In the genomic region with DNA sequence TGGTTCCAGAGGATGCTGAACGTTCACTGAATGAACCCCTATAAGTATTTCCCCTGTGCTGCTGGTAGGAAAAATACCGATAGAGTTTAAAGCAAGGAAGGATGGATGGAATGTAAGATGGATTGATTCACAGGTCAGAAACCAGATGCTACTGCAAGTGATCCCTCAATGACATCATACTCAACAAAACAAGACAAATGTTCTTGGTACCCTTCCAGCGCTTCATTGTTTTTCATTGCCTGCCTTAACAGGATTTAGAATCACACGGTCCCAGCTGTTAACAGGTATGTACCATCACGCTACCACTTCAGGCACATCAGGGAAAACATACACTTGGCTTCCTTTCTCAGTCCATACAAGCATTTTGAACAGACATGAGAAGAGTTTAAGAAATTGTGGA, we compare ENCODE assay signal across 25 cellular contexts.
DNase-seq lines count a peak whose midpoint lies in the region; ATAC-seq, FAIRE-seq and TF ChIP-seq lines count a peak whose summit lies in the region.
"Had no signal": no experiment of that assay in that cellular context is flagged by ENCODE, and none has a peak within 500 bp of the region (broad histone marks: within the 10 kb centered on the region; RNA-seq: fewer than 3 reads in every experiment).

No MANE protein-coding gene starts in this region.

- no peaks in the 10 kb centered on the region for H3K4me1 ChIP-seq in transverse colon
- H3K4me1 ChIP-seq: ascending aorta, suprapubic skin had no signal

- in situ Hi-C loops in transverse colon (cut with MboI; ENCODE audit: low pct_ligation_motif_present in 1 of 4, low pct_unique_long_range_greater_than_20kb in 1 of 4, low sequenced_read_pairs in 3 of 4): no loop called here

- H3K9me3 ChIP-seq in transverse colon: no peaks in the 10 kb centered on the region
- H3K9me3 ChIP-seq: ascending aorta, mucosa of descending colon, suprapubic skin had no signal

- TF ChIP-seq CTCF in AG10803 (conservative IDR thresholded peaks at IDR 0.05; ENCODE audit: low read length) (no peak), transverse colon (IDR thresholded peaks at IDR 0.05) (no peak)

- intact Hi-C loops in transverse colon (cut with DNase I; ENCODE audit: low total_unique reads): no loop called here

- no peak overlapping the region for H3K4me3 ChIP-seq in AG10803 (ENCODE audit: low read length)
- no peak overlapping the region for H3K4me3 ChIP-seq in transverse colon
- H3K4me3 ChIP-seq: ascending aorta, K562, mucosa of descending colon, SK-N-MC, suprapubic skin had no signal

- no peak for ATAC-seq in GM18519 (IDR thresholded peaks at IDR 0.05; ENCODE audit: low FRiP score, unreplicated experiment)
- ATAC-seq: K562; mucosa of descending colon; stimulated activated memory B cell treated with anti-CD40 and anti-IgM and Interleukin-4, amounts not matched to agents 10 μg/mL and 1 μg/mL and 100 μg/mL, for 72 hours had no signal

- 84 to 89% methylated on average over 4 to 5 of the region's 5 CpGs for WGBS in transverse colon (ENCODE audit: low coverage in 1 of 2), 2 donors

- TF ChIP-seq EP300 in transverse colon (IDR thresholded peaks at IDR 0.05; ENCODE audit: low read depth): no peak

- H3K36me3 ChIP-seq in transverse colon: no peaks in the 10 kb centered on the region
- H3K36me3 ChIP-seq: ascending aorta, suprapubic skin had no signal

- FAIRE-seq in HTR-8/SVneo (lab: Jason Lieb, UNC): peak; percentile 36
- FAIRE-seq: colon, G401.6, GM18507, H54, K562, small intestine had no signal

- TF ChIP-seq POLR2A in transverse colon (IDR thresholded peaks at IDR 0.05): no peak

- DNase-seq in AG10803 (ENCODE audit: low read depth) (peak; percentile 43), HTR-8/SVneo (ENCODE audit: insufficient read length, low spot score) (no peak), astrocyte of the hippocampus (ENCODE audit: low read depth, low spot score) (peak; percentile 18), fibroblast of the conjunctiva (ENCODE audit: low read depth) (peak; percentile 10), iPS-NIHi7 (ENCODE audit: extremely low spot score) (no peak), NCI-H1436 treated with DMSO at 0.1 percent for 48 hours (lab: John Stamatoyannopoulos, UW) (no peak), transverse colon (no peak)
- DNase-seq: activated CD4-positive, alpha-beta T cell treated with anti-CD3 and anti-CD28 coated beads, Interleukin-2, amount 10 ng/mL, durations not matched to agents 24 days and 14 days; endodermal cell; mucosa of descending colon; NCI-H146; posterior cingulate gyrus; small intestine; T-helper 2 cell had no signal

- no peak overlapping the region for H3K27ac ChIP-seq in transverse colon
- H3K27ac ChIP-seq: ascending aorta, SK-N-MC, suprapubic skin, VCaP had no signal

- peaks cover under 1% of the 10 kb centered on the region for H3K27me3 ChIP-seq in transverse colon
- H3K27me3 ChIP-seq: ascending aorta had no signal

Comparison
In these comparisons a context has a peak if more than half of its experiments do, and no peak if none do; other contexts are left out.
1. DNase-seq: peak in AG10803 (single experiment), astrocyte of the hippocampus (single experiment) and fibroblast of the conjunctiva (single experiment); none in HTR-8/SVneo (single experiment), iPS-NIHi7 (single experiment), NCI-H1436 treated with DMSO at 0.1 percent for 48 hours (single experiment) and transverse colon (single experiment).